In genomic region chr20:23050847-23051627, GRCh38 we compare ENCODE assay signal across 8 cellular contexts. TPM values are rescaled to one million over a fixed set of nuclear protein-coding genes. Genes with fewer than 3 reads are reported as not detected.
DNase-seq lines count a peak whose midpoint lies in the region; ATAC-seq and TF ChIP-seq lines count a peak whose summit lies in the region.

No MANE protein-coding gene starts in this region.

- H3K4me1 Mint-ChIP-seq in endodermal cell, result peaks cover 28% of the 10 kb centered on the region

- no peaks in the 10 kb centered on the region for H3K36me3 Mint-ChIP-seq in endodermal cell (ENCODE audit: low read depth)

- WGBS in endodermal cell (ENCODE audit: insufficient coverage in 1 of 2, insufficient read length in 1 of 2), 2 experiments, result 2 to 3% methylated on average over 22 to 46 of the region's 46 CpGs

- H3K9me3 Mint-ChIP-seq in endodermal cell, result no peaks in the 10 kb centered on the region

- ATAC-seq in lower lobe of right lung, result peak; percentile 63 to 76
- ATAC-seq in HG03196 (IDR thresholded peaks at IDR 0.05; ENCODE audit: unreplicated experiment), result no peak
- ATAC-seq in HG03135 (IDR thresholded peaks at IDR 0.05; ENCODE audit: unreplicated experiment), result no peak

- intact Hi-C loops in lower lobe of right lung (cut with DNase I), result no loop called here

- H3K4me3 ChIP-seq in endodermal cell (ENCODE audit: low read length), result peak overlapping the region; percentile 84
- H3K4me3 ChIP-seq in lower lobe of right lung, result peak overlapping the region; percentile 69

- H3K4me3 Mint-ChIP-seq in endodermal cell, result peak overlapping the region; percentile 77

- H3K27me3 Mint-ChIP-seq in endodermal cell (ENCODE audit: insufficient read depth), result peaks cover 60% of the 10 kb centered on the region

- DNase-seq in activated T-cell treated with anti-CD3 and anti-CD28 coated beads for 48 hours (ENCODE audit: low read depth), result peak; percentile 44
- DNase-seq in activated T-cell treated with anti-CD3 and anti-CD28 coated beads, Interleukin-2, amount 50 U/mL, for 1 hour, result no peak
- peak; percentile 66 for DNase-seq in RPMI8226
- peak; percentile 98 for DNase-seq in endodermal cell
- peak; percentile 90 for DNase-seq in lower lobe of right lung
- peak; percentile 43 for DNase-seq in superior temporal gyrus (ENCODE audit: extremely low spot score)

- H3K27ac Mint-ChIP-seq in endodermal cell, result peak overlapping the region; percentile 94

- H3K27ac ChIP-seq in endodermal cell (ENCODE audit: low read depth, low read length), result no peak overlapping the region
- peak overlapping the region; percentile 91 for H3K27ac ChIP-seq in lower lobe of right lung

- H3K4me1 ChIP-seq in endodermal cell (ENCODE audit: control insufficient read depth, insufficient read depth, low read length) (peaks cover 2% of the 10 kb centered on the region), lower lobe of right lung (peaks cover 47% of the 10 kb centered on the region)

- H3K36me3 ChIP-seq in endodermal cell (ENCODE audit: control insufficient read depth, insufficient read depth, low read length) (no peaks in the 10 kb centered on the region), lower lobe of right lung (no peaks in the 10 kb centered on the region)

- no peak overlapping the region for H3K9ac ChIP-seq in endodermal cell (ENCODE audit: extremely low read depth, low read length, poor library complexity, severe bottlenecking)

- peak; percentile 94 for TF ChIP-seq CTCF in endodermal cell (conservative IDR thresholded peaks at IDR 0.05)
- TF ChIP-seq CTCF in lower lobe of right lung (IDR thresholded peaks at IDR 0.05), result peak; percentile 71

- peaks cover 44% of the 10 kb centered on the region for H3K27me3 ChIP-seq in endodermal cell (ENCODE audit: control insufficient read depth, insufficient read depth, low read length, poor library complexity, severe bottlenecking)
- peaks cover 25% of the 10 kb centered on the region for H3K27me3 ChIP-seq in lower lobe of right lung (ENCODE audit: low read depth)

- H3K9me3 ChIP-seq in endodermal cell (ENCODE audit: control insufficient read depth, low read length), result no peaks in the 10 kb centered on the region
- H3K9me3 ChIP-seq in lower lobe of right lung, result no peaks in the 10 kb centered on the region

RNA-seq across cellular contexts. Expression of gene THBD, which starts 1.6 kb away (rescaled TPM):
- 1 to 10 TPM; 1.2 to 2.0 TPM for total RNA-seq in endodermal cell
- 0.68 TPM for polyA plus RNA-seq in endodermal cell (2013, experiment 1 of 2)
- 0.75 TPM for polyA plus RNA-seq in endodermal cell (2013, experiment 2 of 2)
- total RNA-seq in lower lobe of right lung, result 77.6 TPM

RNA-seq across cellular contexts. Expression of gene SSTR4, which starts 15.9 kb away (rescaled TPM):
- total RNA-seq in endodermal cell, result under 1 TPM in 1 of 2 donors, not detected in 1; 0.40 TPM
- not detected for polyA plus RNA-seq in endodermal cell (2013, experiment 1 of 2)
- not detected for polyA plus RNA-seq in endodermal cell (2013, experiment 2 of 2)
- 0.35 TPM for total RNA-seq in lower lobe of right lung

RNA-seq across cellular contexts. Expression of gene CD93, which starts 35.1 kb away (rescaled TPM):
- total RNA-seq in endodermal cell (under 1 TPM in 1 of 2 donors, not detected in 1; 0.04 TPM), lower lobe of right lung (99.7 TPM)
- 0.07 TPM for polyA plus RNA-seq in endodermal cell (2013, experiment 1 of 2)
- 0.04 TPM for polyA plus RNA-seq in endodermal cell (2013, experiment 2 of 2)

Comparison
In these comparisons a context has a peak if more than half of its experiments do, and no peak if none do; other contexts are left out.
1. ATAC-seq: peak in lower lobe of right lung (2 of 2); none in HG03196 (single experiment) and HG03135 (single experiment).
2. RNA of gene THBD, which starts 1.6 kb away (total RNA-seq): 77.6 TPM in lower lobe of right lung (single experiment); 1.2 to 2.0 TPM in endodermal cell; every median in the first group is over 10 times any median in the second.
3. RNA of gene CD93, which starts 35.1 kb away (total RNA-seq): 99.7 TPM in lower lobe of right lung (single experiment); 0.04 TPM in endodermal cell; every median in the first group is over 10 times any median in the second.